In genomic region chr18:55083461-55083860, GRCh38 we compare ENCODE assay signal across 1 cellular context.
TF ChIP-seq lines count a peak whose summit lies in the region.

No MANE protein-coding gene starts in this region.

TF ChIP-seq in HepG2, 621 proteins besides CTCF, POLR2A, EP300 and RAD21 (continued from another document):
- no peak for TF ChIP-seq TFE3 (CRISPR knock-in tag; IDR thresholded peaks at IDR 0.05)
- TF ChIP-seq HNRNPL (IDR thresholded peaks at IDR 0.05; ENCODE audit: low read depth, low read length) = no peak
